ENCODE assay signal across 14 cellular contexts in genomic region chr1:33320619-33321165, GRCh38. TPM values are rescaled to one million over a fixed set of nuclear protein-coding genes. Genes with fewer than 3 reads are reported as not detected.
DNase-seq lines count a peak whose midpoint lies in the region; ATAC-seq and TF ChIP-seq lines count a peak whose summit lies in the region.
"Had no signal": no experiment of that assay in that cellular context is flagged by ENCODE, and none has a peak within 500 bp of the region (broad histone marks: within the 10 kb centered on the region; RNA-seq: fewer than 3 reads in every experiment).

TSS of gene A3GALT2 (minus strand) at chr1:33321098. CDS start at chr1:33321098, 0 bp downstream.

- no TSS peak for BruUV-seq in HCT116 (replicated peaks; lab: Mats Ljungman, UMichigan)

- H3K4me3 Mint-ChIP-seq in endothelial cell (ENCODE audit: unreplicated experiment), result no peak within 1 kb of the TSS

- no peaks in the 10 kb centered on the region for H3K4me1 ChIP-seq in HCT116 (ENCODE audit: control insufficient read depth in 1 of 2, insufficient read depth in 2 of 2, low read length in 2 of 2)
- peaks cover 11 to 12% of the 10 kb centered on the region in 2 experiments for H3K4me1 ChIP-seq in neutrophil (ENCODE audit: control insufficient read depth in 1 of 2, insufficient read depth in 1 of 2, low read depth in 1 of 2, low read length in 1 of 2)

- no peaks in the 10 kb centered on the region for H4K20me1 ChIP-seq in HCT116 (ENCODE audit: insufficient read depth)

- no peaks in the 10 kb centered on the region for H3K9me2 ChIP-seq in HCT116 (ENCODE audit: insufficient read depth)

- intact Hi-C loops in HCT116 (cut with micrococcal nuclease), result no loop called here

- CTCF ChIA-PET in AG04450 (lab: Charles Lee), result interaction anchor here (2.3 to 3.2 kb wide), 2 partner anchors 25 to 150 kb away, joined by 11 to 12 read pairs; no protein-coding TSS in a partner anchor
- CTCF ChIA-PET in HCT116 (lab: Charles Lee), result no interaction called here

- H2AFZ ChIP-seq in HCT116 (ENCODE audit: low read depth, low read length, poor library complexity, severe bottlenecking), result no peak within 1 kb of the TSS

- RAD21 ChIA-PET in HCT116 (lab: Charles Lee; ENCODE audit: low non-redundant PET in 1 of 2, low total read pairs in 2 of 2, uncharacterized antibody in 2 of 2, unreplicated experiment in 2 of 2), result no interaction called here

- H3K4me2 ChIP-seq in HCT116 (ENCODE audit: low read length), result no peak within 1 kb of the TSS

- H3K79me2 ChIP-seq in HCT116 (ENCODE audit: insufficient read depth, low read length), result no peaks in the 10 kb centered on the region

- H3K27ac ChIP-seq in AG04450 (ENCODE audit: low read depth, low read length), result peak within 1 kb of the TSS; percentile 21
- H3K27ac ChIP-seq in HCT116 (ENCODE audit: low read depth, low read length), result no peak within 1 kb of the TSS
- H3K27ac ChIP-seq in neutrophil, result peak within 1 kb of the TSS; percentile 96
- H3K27ac ChIP-seq: SK-N-MC had no signal

- peak; percentile 28 for ATAC-seq in HCT116
- no peak for ATAC-seq in HG02973 (IDR thresholded peaks at IDR 0.05; ENCODE audit: unreplicated experiment)

- no peak within 1 kb of the TSS for H3K4me3 ChIP-seq in AG04450 (ENCODE audit: low read depth, low read length)
- H3K4me3 ChIP-seq in HCT116 (replicated peaks in 1 of 2; ENCODE audit: low read depth in 1 of 2, low read length in 2 of 2), result no peak within 1 kb of the TSS
- no peak within 1 kb of the TSS for H3K4me3 ChIP-seq in neutrophil (ENCODE audit: low read depth in 1 of 2, low read length in 1 of 2)
- H3K4me3 ChIP-seq: SK-N-MC had no signal

- TF ChIP-seq RAD21 in HCT116 (IDR thresholded peaks at IDR 0.05; ENCODE audit: low read depth), result no peak

- H3K27ac Mint-ChIP-seq in endothelial cell (ENCODE audit: unreplicated experiment), result peak within 1 kb of the TSS; percentile 19

- peaks cover 26 to 28% of the 10 kb centered on the region in 2 experiments for H3K36me3 ChIP-seq in HCT116 (ENCODE audit: control insufficient read depth in 1 of 2, insufficient read depth in 2 of 2, low read length in 2 of 2)
- peaks cover 49% of the 10 kb centered on the region for H3K36me3 ChIP-seq in neutrophil

- DNase-seq in AG04450 (ENCODE audit: low read depth, low spot score) (no peak), HCT116 (ENCODE audit: low read depth, low spot score) (no peak), endothelial cell (ENCODE audit: low spot score) (no peak), NCI-H82 (lab: John Stamatoyannopoulos, UW) (no peak), iPS-NIHi7 (ENCODE audit: extremely low spot score) (no peak), NCI-H187 (lab: John Stamatoyannopoulos, UW) (no peak)
- DNase-seq: AML-193, Kasumi-1, NCI-H2081, NCI-H526 had no signal

- TF ChIP-seq CTCF in AG04450 (IDR thresholded peaks at IDR 0.05; ENCODE audit: low read depth, low read length), result no peak
- no peak for TF ChIP-seq CTCF in HCT116 (IDR thresholded peaks at IDR 0.05 in 2 of 3, conservative IDR thresholded peaks at IDR 0.05 in 1 of 3; ENCODE audit: borderline replicate concordance in 1 of 3, insufficient read depth in 1 of 3, low read depth in 2 of 3, low read length in 2 of 3)
- no peak for TF ChIP-seq CTCF in endothelial cell (IDR thresholded peaks at IDR 0.05; ENCODE audit: unreplicated experiment)
- no peak for TF ChIP-seq CTCF in neutrophil (IDR thresholded peaks at IDR 0.05)

- no peak within 1 kb of the TSS for H3K9ac ChIP-seq in HCT116 (ENCODE audit: low read length)

- H3K9me3 Mint-ChIP-seq in endothelial cell (ENCODE audit: unreplicated experiment), result no peaks in the 10 kb centered on the region

- peaks cover 13% of the 10 kb centered on the region for H3K4me1 Mint-ChIP-seq in endothelial cell (ENCODE audit: unreplicated experiment)

- H3K27me3 ChIP-seq in AG04450 (ENCODE audit: control insufficient read depth, insufficient read depth, low read length), result no peaks in the 10 kb centered on the region
- no peaks in the 10 kb centered on the region for H3K27me3 ChIP-seq in HCT116 (ENCODE audit: insufficient read depth, low read length)
- peaks cover 12% of the 10 kb centered on the region for H3K27me3 ChIP-seq in neutrophil

- POLR2A ChIA-PET in AG04450 (lab: Yijun Ruan, JAX), result interaction anchor here (0.9 to 1.6 kb wide), 2 partner anchors 29 to 148 kb away, joined by 3 to 5 read pairs; no protein-coding TSS in a partner anchor
- POLR2A ChIA-PET in HCT116 (lab: Charles Lee), result interaction anchor here (0.6 to 1.0 kb wide), 2 partner anchors 27 to 139 kb away, joined by 3 to 6 read pairs; partner anchors contain the start of gene TRIM62

- H3K9me3 ChIP-seq in AG04450 (ENCODE audit: control insufficient read depth, insufficient read depth, low read length) (no peaks in the 10 kb centered on the region), HCT116 (ENCODE audit: control insufficient read depth in 1 of 2, insufficient read depth in 1 of 2, low read depth in 1 of 2, low read length in 2 of 2) (no peaks in the 10 kb centered on the region), neutrophil (peaks cover 8% of the 10 kb centered on the region)

- peaks cover 5% of the 10 kb centered on the region for H3K27me3 Mint-ChIP-seq in endothelial cell (ENCODE audit: unreplicated experiment)

- no peak for TF ChIP-seq POLR2A in HCT116 (IDR thresholded peaks at IDR 0.05; ENCODE audit: borderline replicate concordance, extremely low read depth, insufficient read depth, insufficient read length)

- H3K36me3 Mint-ChIP-seq in endothelial cell (ENCODE audit: low read depth, unreplicated experiment), result peaks cover 7% of the 10 kb centered on the region

TF ChIP-seq in HCT116, 20 proteins besides CTCF, POLR2A, EP300 and RAD21:
- TF ChIP-seq ATF3 (IDR thresholded peaks at IDR 0.05) (no peak), JUND (IDR thresholded peaks at IDR 0.05) (no peak; the same call in 1 of the 2 replicates), ZBTB33 (IDR thresholded peaks at IDR 0.05; ENCODE audit: extremely low read depth, insufficient replicate concordance, low read length) (no peak)

RNA-seq across cellular contexts. Expression of gene A3GALT2, which starts in this region (rescaled TPM):
- polyA plus RNA-seq in AG04450 (2011; rRNA removed), result not detected in 2 replicates
- polyA minus RNA-seq in AG04450 (2011; rRNA and poly(A)+ RNA removed), result not detected in 2 replicates
- total RNA-seq in HCT116 (2021; ENCODE audit: unreplicated experiment) (not detected), endothelial cell (ENCODE audit: unreplicated experiment) (not detected)
- polyA plus RNA-seq in HCT116 (2012), result not detected in 2 replicates
- total RNA-seq: OCI-LY7 had no signal

Comparison
In these comparisons a context has a peak if more than half of its experiments do, and no peak if none do; other contexts are left out.
1. Peak in ATAC-seq in HCT116; RNA of the gene not detected or under 1 TPM.